ENCODE assay signal across 1 cellular context in genomic region chr6:24683297-24684296, GRCh38.
TF ChIP-seq lines count a peak whose summit lies in the region.

No MANE protein-coding gene starts in this region.

TF ChIP-seq in K562, 482 proteins besides CTCF, POLR2A, EP300 and RAD21 (continued from another document):
- TF ChIP-seq NFIC (IDR thresholded peaks at IDR 0.05) (no peak), ARNT (IDR thresholded peaks at IDR 0.05) (no peak), POLR2G (IDR thresholded peaks at IDR 0.05; ENCODE audit: low read depth, low read length) (no peak), PHF8 (IDR thresholded peaks at IDR 0.05; ENCODE audit: borderline replicate concordance, low read length) (no peak), MTA2 (IDR thresholded peaks at IDR 0.05; ENCODE audit: low read depth) (0 out of 2 replicates have a peak, but pooled peaks have one; percentile 29), DDX20 (tag; IDR thresholded peaks at IDR 0.05; ENCODE audit: low read depth) (no peak)
- TF ChIP-seq, protein P1, sequence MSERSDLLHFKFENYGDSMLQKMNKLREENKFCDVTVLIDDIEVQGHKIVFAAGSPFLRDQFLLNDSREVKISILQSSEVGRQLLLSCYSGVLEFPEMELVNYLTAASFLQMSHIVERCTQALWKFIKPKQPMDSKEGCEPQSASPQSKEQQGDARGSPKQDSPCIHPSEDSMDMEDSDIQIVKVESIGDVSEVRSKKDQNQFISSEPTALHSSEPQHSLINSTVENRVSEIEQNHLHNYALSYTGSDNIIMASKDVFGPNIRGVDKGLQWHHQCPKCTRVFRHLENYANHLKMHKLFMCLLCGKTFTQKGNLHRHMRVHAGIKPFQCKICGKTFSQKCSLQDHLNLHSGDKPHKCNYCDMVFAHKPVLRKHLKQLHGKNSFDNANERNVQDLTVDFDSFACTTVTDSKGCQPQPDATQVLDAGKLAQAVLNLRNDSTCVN (CRISPR knock-in tag; IDR thresholded peaks at IDR 0.05): no peak
